Comparison of ENCODE assay signal across 17 cellular contexts in the genomic region with DNA sequence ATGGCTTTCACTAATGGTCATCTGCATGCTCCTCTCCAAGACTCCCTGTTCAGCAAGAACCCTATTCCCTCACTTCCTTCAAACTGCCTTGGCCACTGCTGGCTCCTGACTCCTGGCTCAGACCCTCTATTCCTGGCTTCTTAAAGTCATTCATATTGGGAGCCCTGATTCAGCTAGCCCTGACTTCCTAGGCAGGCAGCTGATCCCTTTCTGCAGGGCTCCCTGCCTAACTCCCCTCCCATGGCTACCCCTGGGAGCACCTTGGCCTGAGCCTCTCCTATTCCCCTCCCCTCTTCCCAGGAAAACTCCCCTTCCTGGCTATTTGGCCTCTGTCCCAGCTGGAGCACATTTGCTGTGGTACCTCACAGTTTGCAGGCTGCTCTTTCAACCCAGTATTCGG.
"Had no signal": no experiment of that assay in that cellular context is flagged by ENCODE, and none has a peak within 500 bp of the region (broad histone marks: within the 10 kb centered on the region; RNA-seq: fewer than 3 reads in every experiment).

No MANE protein-coding gene starts in this region.

- H3K27me3 ChIP-seq: cardiac muscle cell, neutrophil had no signal

- ATAC-seq: activated CD4-positive, alpha-beta T cell treated with anti-CD3 and anti-CD28 coated beads for 36 hours; heart left ventricle; left lobe of liver; natural killer cell had no signal

- H3K4me3 ChIP-seq: cardiac muscle cell, heart left ventricle, tibial nerve had no signal

- H3K4me1 Mint-ChIP-seq: activated CD4-positive, alpha-beta memory T cell treated with anti-CD3 and anti-CD28 coated beads, Interleukin-2, amount 10 ng/mL, durations not matched to agents 7 days and 5 days; activated CD4-positive, alpha-beta T cell treated with anti-CD3 and anti-CD28 coated beads for 36 hours; activated naive CD4-positive, alpha-beta T cell treated with anti-CD3 and anti-CD28 coated beads, Interleukin-2, amount 10 ng/mL, durations not matched to agents 7 days and 5 days; memory B cell; natural killer cell had no signal

- H3K9me3 ChIP-seq: heart left ventricle, neutrophil, tibial nerve had no signal

- DNase-seq: activated CD4-positive, alpha-beta memory T cell treated with anti-CD3 and anti-CD28 coated beads, Interleukin-2, amount 10 ng/mL, durations not matched to agents 7 days and 5 days; activated CD4-positive, alpha-beta T cell treated with anti-CD3 and anti-CD28 coated beads for 36 hours; activated naive CD4-positive, alpha-beta T cell treated with anti-CD3 and anti-CD28 coated beads, Interleukin-2, amount 10 ng/mL, durations not matched to agents 7 days and 5 days; activated T-cell treated with anti-CD3 and anti-CD28 coated beads, Interleukin-2, amount 50 U/mL, for 24 hours; effector CD8-positive, alpha-beta T cell; heart left ventricle; natural killer cell; stimulated activated CD4-positive, alpha-beta T cell treated with anti-CD3 and anti-CD28 coated beads, Interleukin-2, amount 100 ng/mL, for 48 hours; stimulated activated naive CD4-positive, alpha-beta T cell; substantia nigra; WERI-Rb-1 had no signal

- H3K36me3 Mint-ChIP-seq: activated naive CD4-positive, alpha-beta T cell treated with anti-CD3 and anti-CD28 coated beads, Interleukin-2, amount 10 ng/mL, durations not matched to agents 7 days and 5 days; memory B cell; natural killer cell had no signal

- H3K27ac ChIP-seq: cardiac muscle cell, heart left ventricle, neutrophil, tibial nerve, WERI-Rb-1 had no signal

- H3K4me1 ChIP-seq: heart left ventricle, tibial nerve had no signal

- H3K27ac Mint-ChIP-seq: activated CD4-positive, alpha-beta memory T cell treated with anti-CD3 and anti-CD28 coated beads, Interleukin-2, amount 10 ng/mL, durations not matched to agents 7 days and 5 days; activated CD4-positive, alpha-beta T cell treated with anti-CD3 and anti-CD28 coated beads for 36 hours; activated naive CD4-positive, alpha-beta T cell treated with anti-CD3 and anti-CD28 coated beads, Interleukin-2, amount 10 ng/mL, durations not matched to agents 7 days and 5 days; activated T-cell treated with anti-CD3 and anti-CD28 coated beads, Interleukin-2, amount 50 U/mL, for 24 hours; memory B cell; natural killer cell; T-helper 1 cell treated with Interleukin-12 subunit alpha and Interleukin-12 subunit beta and Interleukin-4 antibody, amounts not matched to agents 30 μg/mL and 1 μg/mL, for 36 hours had no signal

- H3K27me3 Mint-ChIP-seq: activated CD4-positive, alpha-beta memory T cell treated with anti-CD3 and anti-CD28 coated beads, Interleukin-2, amount 10 ng/mL, durations not matched to agents 7 days and 5 days; activated CD4-positive, alpha-beta T cell treated with anti-CD3 and anti-CD28 coated beads for 36 hours; activated naive CD4-positive, alpha-beta T cell treated with anti-CD3 and anti-CD28 coated beads, Interleukin-2, amount 10 ng/mL, durations not matched to agents 7 days and 5 days had no signal

- H3K9me3 Mint-ChIP-seq: activated CD4-positive, alpha-beta memory T cell treated with anti-CD3 and anti-CD28 coated beads, Interleukin-2, amount 10 ng/mL, durations not matched to agents 7 days and 5 days; activated naive CD4-positive, alpha-beta T cell treated with anti-CD3 and anti-CD28 coated beads, Interleukin-2, amount 10 ng/mL, durations not matched to agents 7 days and 5 days; activated T-cell treated with anti-CD3 and anti-CD28 coated beads, Interleukin-2, amount 50 U/mL, for 24 hours; memory B cell; natural killer cell; T-helper 1 cell treated with Interleukin-12 subunit alpha and Interleukin-12 subunit beta and Interleukin-4 antibody, amounts not matched to agents 30 μg/mL and 1 μg/mL, for 36 hours had no signal

- H3K4me3 Mint-ChIP-seq: activated CD4-positive, alpha-beta memory T cell treated with anti-CD3 and anti-CD28 coated beads, Interleukin-2, amount 10 ng/mL, durations not matched to agents 7 days and 5 days; activated CD4-positive, alpha-beta T cell treated with anti-CD3 and anti-CD28 coated beads for 36 hours; activated naive CD4-positive, alpha-beta T cell treated with anti-CD3 and anti-CD28 coated beads, Interleukin-2, amount 10 ng/mL, durations not matched to agents 7 days and 5 days; activated T-cell treated with anti-CD3 and anti-CD28 coated beads, Interleukin-2, amount 50 U/mL, for 24 hours; memory B cell; natural killer cell; T-helper 1 cell treated with Interleukin-12 subunit alpha and Interleukin-12 subunit beta and Interleukin-4 antibody, amounts not matched to agents 30 μg/mL and 1 μg/mL, for 36 hours had no signal

- H3K36me3 ChIP-seq: cardiac muscle cell, heart left ventricle, neutrophil, tibial nerve, WERI-Rb-1 had no signal
